In genomic region chr17:82648761-82649474, GRCh38 we compare ENCODE assay signal across 8 cellular contexts. TPM values are rescaled to one million over a fixed set of nuclear protein-coding genes. Genes with fewer than 3 reads are reported as not detected.
A peak's percentile ranks its signal among the peaks of the same experiment; 100 is the strongest.
DNase-seq lines count a peak whose midpoint lies in the region; ATAC-seq and TF ChIP-seq lines count a peak whose summit lies in the region.

No MANE protein-coding gene starts in this region.

- POLR2A ChIA-PET in HEK293T (lab: Yijun Ruan, JAX), result no interaction called here

- TF ChIP-seq CTCF in esophagus muscularis mucosa (IDR thresholded peaks at IDR 0.05) (no peak), neural cell (IDR thresholded peaks at IDR 0.05; ENCODE audit: poor library complexity, severe bottlenecking) (no peak)

- no peak for ATAC-seq in GM21825 (IDR thresholded peaks at IDR 0.05; ENCODE audit: unreplicated experiment)

- H2AFZ ChIP-seq in neural cell (ENCODE audit: low read depth, low read length), result no peak overlapping the region

- 4% methylated on average over 16 of the region's 36 CpGs for WGBS in esophagus muscularis mucosa

- H3K4me1 ChIP-seq in esophagus muscularis mucosa, result peaks cover 25 to 40% (median 32%) of the 10 kb centered on the region in 4 donors

- H3F3A ChIP-seq in neural cell (ENCODE audit: insufficient read depth, low read length, poor library complexity, severe bottlenecking), result no peaks in the 10 kb centered on the region

- H3K4me3 ChIP-seq in esophagus muscularis mucosa (peak overlapping the region; percentile 51 to 93 (median 57)), neural cell (ENCODE audit: low read length) (peak overlapping the region; percentile 63)

- peaks cover 0 to 9% (median 5%) of the 10 kb centered on the region in 4 donors for H3K36me3 ChIP-seq in esophagus muscularis mucosa
- no peaks in the 10 kb centered on the region for H3K36me3 ChIP-seq in neural cell (ENCODE audit: insufficient read depth, low read length)

- CTCF ChIA-PET in HEK293T (lab: Yijun Ruan, JAX), result no interaction called here

- no peaks in the 10 kb centered on the region for H3K9me2 ChIP-seq in neural cell (ENCODE audit: insufficient read depth, low read length)

- intact Hi-C loops in esophagus muscularis mucosa (cut with DNase I), result loop anchor here (5.0 kb wide), 1 partner anchor 57 kb away; no protein-coding TSS in a partner anchor

- no peak overlapping the region for H3K4me2 ChIP-seq in neural cell (ENCODE audit: low read length)

- no peak for TF ChIP-seq POLR2A in esophagus muscularis mucosa (IDR thresholded peaks at IDR 0.05; ENCODE audit: low read depth)

- peaks cover 4% of the 10 kb centered on the region for H4K20me1 ChIP-seq in neural cell (ENCODE audit: insufficient read depth)

- H3K9me3 ChIP-seq in esophagus muscularis mucosa, result no peaks in the 10 kb centered on the region
- H3K9me3 ChIP-seq in neural cell (ENCODE audit: low read length), result no peaks in the 10 kb centered on the region

- TF ChIP-seq EP300 in esophagus muscularis mucosa (IDR thresholded peaks at IDR 0.05), result no peak
- no peak for TF ChIP-seq EP300 in neural cell (conservative IDR thresholded peaks at IDR 0.05; ENCODE audit: poor library complexity, severe bottlenecking)

- peaks cover 36% of the 10 kb centered on the region for H3K79me2 ChIP-seq in neural cell (replicated peaks; ENCODE audit: insufficient read depth, low read length)

- DNase-seq in COLO668 (lab: John Stamatoyannopoulos, UW; ENCODE audit: unreplicated experiment), result peak; percentile 51
- DNase-seq in HEK293T (ENCODE audit: extremely low spot score), result peak; percentile 73
- DNase-seq in T1000 (lab: John Stamatoyannopoulos, UW), result peak; percentile 56
- DNase-seq in esophagus muscularis mucosa (ENCODE audit: extremely low spot score), result no peak
- DNase-seq in GF-D8 (lab: John Stamatoyannopoulos, UW), result no peak
- no peak for DNase-seq in DMS114 treated with DMSO at 0.1 percent for 48 hours (lab: John Stamatoyannopoulos, UW; ENCODE audit: unreplicated experiment)

- H3K27ac ChIP-seq in esophagus muscularis mucosa (replicated peaks in 1 of 4), result peak overlapping the region; percentile 79 to 99 (median 98)
- H3K27ac ChIP-seq in neural cell (ENCODE audit: low read length), result peak overlapping the region; percentile 74

- peak overlapping the region; percentile 64 for H3K9ac ChIP-seq in neural cell (ENCODE audit: low read length)

- TF ChIP-seq RAD21 in neural cell (conservative IDR thresholded peaks at IDR 0.05), result no peak

- H3K27me3 ChIP-seq in esophagus muscularis mucosa (no peaks in the 10 kb centered on the region), neural cell (ENCODE audit: insufficient read depth, low read depth, low read length) (no peaks in the 10 kb centered on the region)

TF ChIP-seq in HEK293T, 16 proteins besides CTCF, POLR2A, EP300 and RAD21:
- TF ChIP-seq TARDBP (IDR thresholded peaks at IDR 0.05) (no peak), ELF4 (IDR thresholded peaks at IDR 0.05) (no peak), FOXK2 (IDR thresholded peaks at IDR 0.05) (no peak), SUZ12 (IDR thresholded peaks at IDR 0.05) (no peak), NFRKB (IDR thresholded peaks at IDR 0.05) (no peak), BHLHE40 (IDR thresholded peaks at IDR 0.05; ENCODE audit: borderline replicate concordance) (no peak), SP1 (IDR thresholded peaks at IDR 0.05) (no peak), ZNF384 (IDR thresholded peaks at IDR 0.05) (no peak), HDGF (IDR thresholded peaks at IDR 0.05; ENCODE audit: borderline replicate concordance) (no peak), L3MBTL2 (conservative IDR thresholded peaks at IDR 0.05) (no peak)

TF ChIP-seq in neural cell, 6 proteins besides CTCF, POLR2A, EP300 and RAD21:
- TF ChIP-seq EZH2 (IDR thresholded peaks at IDR 0.05; ENCODE audit: borderline replicate concordance, insufficient read depth, low read length, poor library complexity, severe bottlenecking), result no peak
- TF ChIP-seq POLR2AphosphoS5 (IDR thresholded peaks at IDR 0.05), result peak; percentile 36
- TF ChIP-seq MXI1 (conservative IDR thresholded peaks at IDR 0.05; ENCODE audit: poor library complexity, severe bottlenecking), result no peak
- TF ChIP-seq TAF1 (IDR thresholded peaks at IDR 0.05; ENCODE audit: low read depth), result no peak

RNA-seq across cellular contexts. Expression of gene WDR45B, which starts 0.7 kb away (rescaled TPM):
- total RNA-seq in esophagus muscularis mucosa, result 10 to 100 TPM; 57.3 to 81.4 (median 74.4) TPM
- 131 and 137 TPM in 2 replicates for polyA plus RNA-seq in neural cell
- polyA minus RNA-seq in neural cell, result 77.9 and 84.2 TPM in 2 replicates

RNA-seq across cellular contexts. Expression of gene RAB40B, which starts 49.6 kb away (rescaled TPM):
- total RNA-seq in esophagus muscularis mucosa, result 10 to 100 TPM in 3 of 4 donors, 1 to 10 TPM in 1; 6.2 to 24.3 (median 19.4) TPM
- 37.2 and 37.8 TPM in 2 replicates for polyA plus RNA-seq in neural cell
- 17.7 and 21.4 TPM in 2 replicates for polyA minus RNA-seq in neural cell

Comparison
In these comparisons a context has a peak if more than half of its experiments do, and no peak if none do; other contexts are left out.
1. DNase-seq: peak in COLO668 (single experiment), HEK293T (single experiment) and T1000 (single experiment); none in esophagus muscularis mucosa (single experiment), GF-D8 (single experiment) and DMS114 treated with DMSO at 0.1 percent for 48 hours (single experiment).